In the genomic region with DNA sequence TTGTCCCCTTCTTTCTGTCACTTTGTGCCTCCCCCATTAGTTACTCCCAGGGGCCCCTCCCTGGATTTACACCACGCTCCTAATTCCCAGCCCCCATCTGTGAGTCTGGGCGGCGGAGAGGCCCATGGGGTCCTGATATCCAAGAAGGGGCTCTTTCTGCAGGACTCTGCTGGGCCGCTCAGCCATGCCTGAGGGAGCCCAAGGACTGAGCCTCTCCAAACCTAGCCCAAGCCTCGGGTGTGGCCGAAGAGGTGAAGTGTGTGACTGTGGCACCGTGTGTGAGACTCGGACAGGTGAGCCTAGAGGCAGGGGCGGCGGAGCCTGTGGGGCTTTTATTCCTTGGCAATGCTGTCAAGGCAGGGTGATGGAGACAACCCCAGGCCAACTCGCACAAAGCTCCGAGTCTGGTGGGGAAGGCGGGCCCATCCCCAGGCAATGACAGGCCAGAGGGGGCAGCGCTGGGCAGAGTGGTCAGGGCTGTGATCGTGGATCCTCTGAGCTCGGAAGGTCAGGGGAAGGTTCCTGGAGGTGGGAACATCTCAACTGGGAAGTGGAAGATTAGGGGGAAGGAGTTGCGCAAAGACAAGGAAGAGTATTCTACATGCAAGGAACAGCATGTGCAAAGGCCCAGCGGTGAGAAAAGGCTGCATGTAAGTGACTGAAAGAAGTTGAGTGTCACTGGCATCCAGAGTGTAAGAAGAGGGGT, we compare ENCODE assay signal across 8 cellular contexts. TPM values are rescaled to one million over a fixed set of nuclear protein-coding genes. Genes with fewer than 3 reads are reported as not detected.
DNase-seq lines count a peak whose midpoint lies in the region; ATAC-seq and TF ChIP-seq lines count a peak whose summit lies in the region.

No MANE protein-coding gene starts in this region.

- H3K4me1 ChIP-seq in OCI-LY1 (ENCODE audit: insufficient read depth, low read length, severe bottlenecking): peaks cover 32% of the 10 kb centered on the region

- no peaks in the 10 kb centered on the region for H3K9me2 ChIP-seq in OCI-LY1 (ENCODE audit: low read depth, low read length)

- no peak overlapping the region for H2AFZ ChIP-seq in OCI-LY1 (ENCODE audit: low read length)

- no peaks in the 10 kb centered on the region for H3K27me3 ChIP-seq in OCI-LY1 (ENCODE audit: insufficient read depth, low read length)

- peaks cover 72% of the 10 kb centered on the region for H3K36me3 Mint-ChIP-seq in effector memory CD8-positive, alpha-beta T cell (ENCODE audit: insufficient read depth)
- peaks cover 2% of the 10 kb centered on the region for H3K36me3 Mint-ChIP-seq in natural killer cell

- H3K27ac ChIP-seq in OCI-LY1 (ENCODE audit: low read depth, low read length, poor library complexity, severe bottlenecking): peak overlapping the region; percentile 44

- H3K4me3 ChIP-seq in GM08714 (ENCODE audit: low read length): peak overlapping the region; percentile 96
- peak overlapping the region; percentile 99 for H3K4me3 ChIP-seq in OCI-LY1 (ENCODE audit: low read depth, low read length, poor library complexity, severe bottlenecking)

- intact Hi-C loops in natural killer cell (cut with micrococcal nuclease): loop anchor here (2.0 to 5.0 kb wide), 3 partner anchors 31 to 118 kb away; partner anchors contain the start of genes EID2B, SAMD4B and SUPT5H

- H4K20me1 ChIP-seq in OCI-LY1 (ENCODE audit: insufficient read depth, low read length): no peaks in the 10 kb centered on the region

- no peaks in the 10 kb centered on the region for H3K79me2 ChIP-seq in OCI-LY1 (ENCODE audit: insufficient read depth, low read length)

- no peak for ATAC-seq in effector memory CD8-positive, alpha-beta T cell (replicated peaks)
- ATAC-seq in natural killer cell (no peak), HG03280 (IDR thresholded peaks at IDR 0.05; ENCODE audit: unreplicated experiment) (no peak), left lobe of liver (no peak)

- no peaks in the 10 kb centered on the region for H3K9me3 ChIP-seq in OCI-LY1 (ENCODE audit: low read length)

- H3K9me3 Mint-ChIP-seq in effector memory CD8-positive, alpha-beta T cell: peaks cover 0 to 1% of the 10 kb centered on the region in 2 donors
- H3K9me3 Mint-ChIP-seq in natural killer cell: no peaks in the 10 kb centered on the region

- peak overlapping the region; percentile 87 to 99 for H3K4me3 Mint-ChIP-seq in effector memory CD8-positive, alpha-beta T cell
- peak overlapping the region; percentile 93 for H3K4me3 Mint-ChIP-seq in natural killer cell

- peak overlapping the region; percentile 80 to 100 for H3K27ac Mint-ChIP-seq in effector memory CD8-positive, alpha-beta T cell
- H3K27ac Mint-ChIP-seq in natural killer cell: peak overlapping the region; percentile 96 to 97

- peak overlapping the region; percentile 93 for H3K4me2 ChIP-seq in OCI-LY1 (ENCODE audit: low read length)

- DNase-seq in effector memory CD8-positive, alpha-beta T cell: no peak
- DNase-seq in natural killer cell: no peak
- DNase-seq in left lobe of liver (ENCODE audit: low spot score): no peak
- DNase-seq in stimulated activated CD4-positive, alpha-beta T cell treated with anti-CD3 and anti-CD28 coated beads, Interleukin-4, amount 100 ng/mL, for 4 hours: no peak
- DNase-seq in NCI-H510A (lab: John Stamatoyannopoulos, UW): no peak

- H3K9ac ChIP-seq in OCI-LY1 (ENCODE audit: low read length): peak overlapping the region; percentile 99

- H3K27me3 Mint-ChIP-seq in effector memory CD8-positive, alpha-beta T cell: peaks cover 0 to 6% of the 10 kb centered on the region in 2 donors
- H3K27me3 Mint-ChIP-seq in natural killer cell (ENCODE audit: low read depth in 2 of 2): no peaks in the 10 kb centered on the region

- TF ChIP-seq CTCF in OCI-LY1 (IDR thresholded peaks at IDR 0.05; ENCODE audit: low read length) (peak; percentile 31; the same call in 1 of the 2 replicates), natural killer cell (IDR thresholded peaks at IDR 0.05) (no peak)

- H3K4me1 Mint-ChIP-seq in effector memory CD8-positive, alpha-beta T cell (ENCODE audit: low read depth in 2 of 2): peaks cover 34 to 43% of the 10 kb centered on the region in 2 donors
- H3K4me1 Mint-ChIP-seq in natural killer cell: peaks cover 41 to 52% of the 10 kb centered on the region in 2 donors

- peaks cover 6% of the 10 kb centered on the region; the same call in 1 of the 2 replicates for H3K36me3 ChIP-seq in OCI-LY1 (ENCODE audit: insufficient read depth, low read length)

- H3F3A ChIP-seq in OCI-LY1 (ENCODE audit: insufficient read depth, low read length): peaks cover 5% of the 10 kb centered on the region

RNA-seq across cellular contexts. Expression of gene PLEKHG2, which starts 1.6 kb away (rescaled TPM):
- total RNA-seq in natural killer cell (100 to 1,000 TPM in 1 of 3 donors, 10 to 100 TPM in 2; 70.2 to 129 (median 80.7) TPM), left lobe of liver (3.8 TPM)

RNA-seq across cellular contexts. Expression of gene ZFP36, which starts 7.4 kb away (rescaled TPM):
- total RNA-seq in natural killer cell (1,000 to 10,000 TPM; 1,232 to 2,074 (median 1,769) TPM), left lobe of liver (44.0 TPM)

RNA-seq across cellular contexts. Expression of gene RPS16, which starts 21.7 kb away (rescaled TPM):
- total RNA-seq in natural killer cell (1,000 to 10,000 TPM; 1,227 to 1,543 (median 1,399) TPM), left lobe of liver (668 TPM)

RNA-seq across cellular contexts. Expression of gene MED29, which starts 22.9 kb away (rescaled TPM):
- total RNA-seq in natural killer cell (10 to 100 TPM; 37.5 to 49.1 (median 45.9) TPM), left lobe of liver (19.2 TPM)

RNA-seq across cellular contexts. Expression of gene PAF1, which starts 23.1 kb away (rescaled TPM):
- total RNA-seq in natural killer cell: 10 to 100 TPM; 54.3 to 80.9 (median 68.3) TPM
- total RNA-seq in left lobe of liver: 21.3 TPM

Comparison
In these comparisons a context has a peak if more than half of its experiments do, and no peak if none do; other contexts are left out.
1. RNA of gene PLEKHG2, which starts 1.6 kb away (total RNA-seq): 70.2 to 129 TPM in natural killer cell; 3.8 TPM in left lobe of liver (single experiment); every median in the first group is over 10 times any median in the second.
2. RNA of gene ZFP36, which starts 7.4 kb away (total RNA-seq): 1,232 to 2,074 TPM in natural killer cell; 44.0 TPM in left lobe of liver (single experiment); every median in the first group is over 10 times any median in the second.